Comparison of ENCODE assay signal across 1 cellular context in the genomic region with DNA sequence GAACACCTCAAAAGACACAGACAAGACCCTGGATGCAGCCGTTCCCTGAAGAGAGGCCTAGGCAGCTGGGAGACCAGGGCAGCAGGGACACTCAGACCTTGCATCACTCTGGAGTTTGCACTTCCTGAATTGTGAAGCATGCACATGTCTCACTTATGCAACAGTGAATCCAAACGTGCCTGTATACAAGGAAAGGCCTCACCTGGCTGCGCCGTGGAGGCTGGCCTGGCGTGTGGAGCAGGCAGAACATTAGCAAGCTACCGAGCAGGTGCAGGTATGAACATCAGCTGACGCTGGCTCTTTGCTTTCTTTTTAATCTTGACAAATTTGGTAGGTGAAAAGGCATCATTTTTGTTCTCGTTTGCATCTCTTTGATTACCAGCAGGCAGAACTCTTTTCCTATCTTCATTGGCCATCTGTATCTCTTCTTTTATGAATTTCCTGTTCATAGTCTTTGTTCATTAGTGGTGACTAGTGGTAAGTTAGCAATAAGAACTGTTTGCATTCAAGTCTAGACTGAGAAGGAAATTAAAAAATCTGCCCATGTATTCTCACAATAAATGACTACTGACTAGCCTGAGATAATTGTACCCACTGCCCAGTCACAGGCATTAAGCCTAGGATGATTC.
A peak's percentile ranks its signal among the peaks of the same experiment; 100 is the strongest.
TF ChIP-seq lines count a peak whose summit lies in the region.

No MANE protein-coding gene starts in this region.

TF ChIP-seq in HepG2, 621 proteins besides CTCF, POLR2A, EP300 and RAD21 (continued from another document and continues in another):
- TF ChIP-seq, protein P1, sequence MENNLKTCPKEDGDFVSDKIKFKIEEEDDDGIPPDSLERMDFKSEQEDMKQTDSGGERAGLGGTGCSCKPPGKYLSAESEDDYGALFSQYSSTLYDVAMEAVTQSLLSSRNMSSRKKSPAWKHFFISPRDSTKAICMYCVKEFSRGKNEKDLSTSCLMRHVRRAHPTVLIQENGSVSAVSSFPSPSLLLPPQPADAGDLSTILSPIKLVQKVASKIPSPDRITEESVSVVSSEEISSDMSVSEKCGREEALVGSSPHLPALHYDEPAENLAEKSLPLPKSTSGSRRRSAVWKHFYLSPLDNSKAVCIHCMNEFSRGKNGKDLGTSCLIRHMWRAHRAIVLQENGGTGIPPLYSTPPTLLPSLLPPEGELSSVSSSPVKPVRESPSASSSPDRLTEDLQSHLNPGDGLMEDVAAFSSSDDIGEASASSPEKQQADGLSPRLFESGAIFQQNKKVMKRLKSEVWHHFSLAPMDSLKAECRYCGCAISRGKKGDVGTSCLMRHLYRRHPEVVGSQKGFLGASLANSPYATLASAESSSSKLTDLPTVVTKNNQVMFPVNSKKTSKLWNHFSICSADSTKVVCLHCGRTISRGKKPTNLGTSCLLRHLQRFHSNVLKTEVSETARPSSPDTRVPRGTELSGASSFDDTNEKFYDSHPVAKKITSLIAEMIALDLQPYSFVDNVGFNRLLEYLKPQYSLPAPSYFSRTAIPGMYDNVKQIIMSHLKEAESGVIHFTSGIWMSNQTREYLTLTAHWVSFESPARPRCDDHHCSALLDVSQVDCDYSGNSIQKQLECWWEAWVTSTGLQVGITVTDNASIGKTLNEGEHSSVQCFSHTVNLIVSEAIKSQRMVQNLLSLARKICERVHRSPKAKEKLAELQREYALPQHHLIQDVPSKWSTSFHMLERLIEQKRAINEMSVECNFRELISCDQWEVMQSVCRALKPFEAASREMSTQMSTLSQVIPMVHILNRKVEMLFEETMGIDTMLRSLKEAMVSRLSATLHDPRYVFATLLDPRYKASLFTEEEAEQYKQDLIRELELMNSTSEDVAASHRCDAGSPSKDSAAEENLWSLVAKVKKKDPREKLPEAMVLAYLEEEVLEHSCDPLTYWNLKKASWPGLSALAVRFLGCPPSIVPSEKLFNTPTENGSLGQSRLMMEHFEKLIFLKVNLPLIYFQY (CRISPR knock-in tag; IDR thresholded peaks at IDR 0.05; ENCODE audit: borderline replicate concordance): no peak
- peak; percentile 80 for TF ChIP-seq FOXO1 (CRISPR knock-in tag; IDR thresholded peaks at IDR 0.05)
- no peak for TF ChIP-seq NR2F6 (IDR thresholded peaks at IDR 0.05)
- TF ChIP-seq NR2F6 (CRISPR knock-in tag; IDR thresholded peaks at IDR 0.05): peak; percentile 66; the same call in 1 of the 2 replicates
- peak; percentile 47; the same call in 1 of the 2 replicates for TF ChIP-seq BRD4 (CRISPR knock-in tag; IDR thresholded peaks at IDR 0.05)
- TF ChIP-seq ZFP36L1 (CRISPR knock-in tag; IDR thresholded peaks at IDR 0.05): no peak
- peak; percentile 97 for TF ChIP-seq HNF4A (CRISPR knock-in tag; IDR thresholded peaks at IDR 0.05)
- TF ChIP-seq MYC (CRISPR knock-in tag; IDR thresholded peaks at IDR 0.05; ENCODE audit: borderline replicate concordance): peak; percentile 98
- TF ChIP-seq, protein P2, sequence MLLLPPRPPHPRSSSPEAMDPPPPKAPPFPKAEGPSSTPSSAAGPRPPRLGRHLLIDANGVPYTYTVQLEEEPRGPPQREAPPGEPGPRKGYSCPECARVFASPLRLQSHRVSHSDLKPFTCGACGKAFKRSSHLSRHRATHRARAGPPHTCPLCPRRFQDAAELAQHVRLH (CRISPR knock-in tag; IDR thresholded peaks at IDR 0.05; ENCODE audit: borderline replicate concordance, low read depth): no peak
- peak; percentile 55; the same call in 1 of the 2 replicates for TF ChIP-seq ZNF607 (CRISPR knock-in tag; IDR thresholded peaks at IDR 0.05; ENCODE audit: borderline replicate concordance)
- TF ChIP-seq, protein P3, sequence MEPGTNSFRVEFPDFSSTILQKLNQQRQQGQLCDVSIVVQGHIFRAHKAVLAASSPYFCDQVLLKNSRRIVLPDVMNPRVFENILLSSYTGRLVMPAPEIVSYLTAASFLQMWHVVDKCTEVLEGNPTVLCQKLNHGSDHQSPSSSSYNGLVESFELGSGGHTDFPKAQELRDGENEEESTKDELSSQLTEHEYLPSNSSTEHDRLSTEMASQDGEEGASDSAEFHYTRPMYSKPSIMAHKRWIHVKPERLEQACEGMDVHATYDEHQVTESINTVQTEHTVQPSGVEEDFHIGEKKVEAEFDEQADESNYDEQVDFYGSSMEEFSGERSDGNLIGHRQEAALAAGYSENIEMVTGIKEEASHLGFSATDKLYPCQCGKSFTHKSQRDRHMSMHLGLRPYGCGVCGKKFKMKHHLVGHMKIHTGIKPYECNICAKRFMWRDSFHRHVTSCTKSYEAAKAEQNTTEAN (CRISPR knock-in tag; conservative IDR thresholded peaks at IDR 0.05): peak; percentile 86
- TF ChIP-seq ZNF232 (CRISPR knock-in tag; IDR thresholded peaks at IDR 0.05; ENCODE audit: borderline replicate concordance): 0 out of 2 replicates have a peak, but pooled peaks have one; percentile 60
- TF ChIP-seq, protein P4, sequence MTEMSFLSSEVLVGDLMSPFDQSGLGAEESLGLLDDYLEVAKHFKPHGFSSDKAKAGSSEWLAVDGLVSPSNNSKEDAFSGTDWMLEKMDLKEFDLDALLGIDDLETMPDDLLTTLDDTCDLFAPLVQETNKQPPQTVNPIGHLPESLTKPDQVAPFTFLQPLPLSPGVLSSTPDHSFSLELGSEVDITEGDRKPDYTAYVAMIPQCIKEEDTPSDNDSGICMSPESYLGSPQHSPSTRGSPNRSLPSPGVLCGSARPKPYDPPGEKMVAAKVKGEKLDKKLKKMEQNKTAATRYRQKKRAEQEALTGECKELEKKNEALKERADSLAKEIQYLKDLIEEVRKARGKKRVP (CRISPR knock-in tag; IDR thresholded peaks at IDR 0.05): peak; percentile 7 to 98; a peak in 2 of 4 replicates
- peak; percentile 74 for TF ChIP-seq NFKB2 (CRISPR knock-in tag; IDR thresholded peaks at IDR 0.05; ENCODE audit: borderline replicate concordance)
- TF ChIP-seq SOX5 (CRISPR knock-in tag; IDR thresholded peaks at IDR 0.05; ENCODE audit: borderline replicate concordance): peak; percentile 86
- TF ChIP-seq, protein P5, sequence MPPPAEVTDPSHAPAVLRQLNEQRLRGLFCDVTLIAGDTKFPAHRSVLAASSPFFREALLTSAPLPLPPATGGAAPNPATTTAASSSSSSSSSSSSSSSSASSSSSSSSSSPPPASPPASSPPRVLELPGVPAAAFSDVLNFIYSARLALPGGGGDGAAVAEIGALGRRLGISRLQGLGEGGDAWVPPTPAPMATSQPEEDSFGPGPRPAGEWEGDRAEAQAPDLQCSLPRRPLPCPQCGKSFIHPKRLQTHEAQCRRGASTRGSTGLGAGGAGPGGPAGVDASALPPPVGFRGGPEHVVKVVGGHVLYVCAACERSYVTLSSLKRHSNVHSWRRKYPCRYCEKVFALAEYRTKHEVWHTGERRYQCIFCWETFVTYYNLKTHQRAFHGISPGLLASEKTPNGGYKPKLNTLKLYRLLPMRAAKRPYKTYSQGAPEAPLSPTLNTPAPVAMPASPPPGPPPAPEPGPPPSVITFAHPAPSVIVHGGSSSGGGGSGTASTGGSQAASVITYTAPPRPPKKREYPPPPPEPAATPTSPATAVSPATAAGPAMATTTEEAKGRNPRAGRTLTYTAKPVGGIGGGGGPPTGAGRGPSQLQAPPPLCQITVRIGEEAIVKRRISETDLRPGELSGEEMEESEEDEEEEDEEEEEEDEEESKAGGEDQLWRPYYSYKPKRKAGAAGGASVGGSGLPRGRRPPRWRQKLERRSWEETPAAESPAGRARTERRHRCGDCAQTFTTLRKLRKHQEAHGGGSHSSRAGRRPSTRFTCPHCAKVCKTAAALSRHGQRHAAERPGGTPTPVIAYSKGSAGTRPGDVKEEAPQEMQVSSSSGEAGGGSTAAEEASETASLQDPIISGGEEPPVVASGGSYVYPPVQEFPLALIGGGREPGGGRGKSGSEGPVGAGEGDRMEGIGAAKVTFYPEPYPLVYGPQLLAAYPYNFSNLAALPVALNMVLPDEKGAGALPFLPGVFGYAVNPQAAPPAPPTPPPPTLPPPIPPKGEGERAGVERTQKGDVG (CRISPR knock-in tag; IDR thresholded peaks at IDR 0.05; ENCODE audit: borderline replicate concordance): no peak
- peak; percentile 82 for TF ChIP-seq ZNF264 (CRISPR knock-in tag; IDR thresholded peaks at IDR 0.05)
- TF ChIP-seq SMAD3 (CRISPR knock-in tag; IDR thresholded peaks at IDR 0.05): peak; percentile 84
- no peak for TF ChIP-seq KDM5A (IDR thresholded peaks at IDR 0.05; ENCODE audit: borderline replicate concordance, low read length)
- TF ChIP-seq KLF6 (CRISPR knock-in tag; IDR thresholded peaks at IDR 0.05): peak; percentile 42; the same call in 1 of the 2 replicates
- TF ChIP-seq, protein P6, sequence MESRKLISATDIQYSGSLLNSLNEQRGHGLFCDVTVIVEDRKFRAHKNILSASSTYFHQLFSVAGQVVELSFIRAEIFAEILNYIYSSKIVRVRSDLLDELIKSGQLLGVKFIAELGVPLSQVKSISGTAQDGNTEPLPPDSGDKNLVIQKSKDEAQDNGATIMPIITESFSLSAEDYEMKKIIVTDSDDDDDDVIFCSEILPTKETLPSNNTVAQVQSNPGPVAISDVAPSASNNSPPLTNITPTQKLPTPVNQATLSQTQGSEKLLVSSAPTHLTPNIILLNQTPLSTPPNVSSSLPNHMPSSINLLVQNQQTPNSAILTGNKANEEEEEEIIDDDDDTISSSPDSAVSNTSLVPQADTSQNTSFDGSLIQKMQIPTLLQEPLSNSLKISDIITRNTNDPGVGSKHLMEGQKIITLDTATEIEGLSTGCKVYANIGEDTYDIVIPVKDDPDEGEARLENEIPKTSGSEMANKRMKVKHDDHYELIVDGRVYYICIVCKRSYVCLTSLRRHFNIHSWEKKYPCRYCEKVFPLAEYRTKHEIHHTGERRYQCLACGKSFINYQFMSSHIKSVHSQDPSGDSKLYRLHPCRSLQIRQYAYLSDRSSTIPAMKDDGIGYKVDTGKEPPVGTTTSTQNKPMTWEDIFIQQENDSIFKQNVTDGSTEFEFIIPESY (CRISPR knock-in tag; IDR thresholded peaks at IDR 0.05): peak; percentile 73
- TF ChIP-seq NFYC (CRISPR knock-in tag; IDR thresholded peaks at IDR 0.05): peak; percentile 23; the same call in 1 of the 2 replicates
- no peak for TF ChIP-seq STAG1 (CRISPR knock-in tag; IDR thresholded peaks at IDR 0.05)
- TF ChIP-seq ZNF501 (CRISPR knock-in tag; IDR thresholded peaks at IDR 0.05): peak; percentile 38; the same call in 1 of the 2 replicates
- TF ChIP-seq ZNF543 (CRISPR knock-in tag; IDR thresholded peaks at IDR 0.05): 0 out of 2 replicates have a peak, but pooled peaks have one; percentile 50
- 0 out of 2 replicates have a peak, but pooled peaks have one; percentile 40 for TF ChIP-seq ZNF83 (CRISPR knock-in tag; IDR thresholded peaks at IDR 0.05; ENCODE audit: borderline replicate concordance)
- peak; percentile 82 for TF ChIP-seq HNF4G (IDR thresholded peaks at IDR 0.05; ENCODE audit: borderline replicate concordance, low read depth, low read length)
- TF ChIP-seq HNF4G (CRISPR knock-in tag; IDR thresholded peaks at IDR 0.05; ENCODE audit: borderline replicate concordance, low read depth): peak; percentile 84
- TF ChIP-seq, protein P7, sequence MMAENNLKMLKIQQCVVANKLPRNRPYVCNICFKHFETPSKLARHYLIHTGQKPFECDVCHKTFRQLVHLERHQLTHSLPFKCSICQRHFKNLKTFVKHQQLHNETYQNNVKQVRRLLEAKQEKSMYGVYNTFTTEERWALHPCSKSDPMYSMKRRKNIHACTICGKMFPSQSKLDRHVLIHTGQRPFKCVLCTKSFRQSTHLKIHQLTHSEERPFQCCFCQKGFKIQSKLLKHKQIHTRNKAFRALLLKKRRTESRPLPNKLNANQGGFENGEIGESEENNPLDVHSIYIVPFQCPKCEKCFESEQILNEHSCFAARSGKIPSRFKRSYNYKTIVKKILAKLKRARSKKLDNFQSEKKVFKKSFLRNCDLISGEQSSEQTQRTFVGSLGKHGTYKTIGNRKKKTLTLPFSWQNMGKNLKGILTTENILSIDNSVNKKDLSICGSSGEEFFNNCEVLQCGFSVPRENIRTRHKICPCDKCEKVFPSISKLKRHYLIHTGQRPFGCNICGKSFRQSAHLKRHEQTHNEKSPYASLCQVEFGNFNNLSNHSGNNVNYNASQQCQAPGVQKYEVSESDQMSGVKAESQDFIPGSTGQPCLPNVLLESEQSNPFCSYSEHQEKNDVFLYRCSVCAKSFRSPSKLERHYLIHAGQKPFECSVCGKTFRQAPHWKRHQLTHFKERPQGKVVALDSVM (CRISPR knock-in tag; IDR thresholded peaks at IDR 0.05): peak; percentile 78
- 0 out of 2 replicates have a peak, but pooled peaks have one; percentile 13 for TF ChIP-seq KDM1A (CRISPR knock-in tag; IDR thresholded peaks at IDR 0.05)
- TF ChIP-seq ZMYM2 (CRISPR knock-in tag; IDR thresholded peaks at IDR 0.05): 0 out of 2 replicates have a peak, but pooled peaks have one; percentile 41
- peak; percentile 56; the same call in 1 of the 2 replicates for TF ChIP-seq ESRRA (CRISPR knock-in tag; IDR thresholded peaks at IDR 0.05; ENCODE audit: low read depth)
- TF ChIP-seq MBD4 (IDR thresholded peaks at IDR 0.05; ENCODE audit: borderline replicate concordance, low read length): no peak
- TF ChIP-seq, protein P8, sequence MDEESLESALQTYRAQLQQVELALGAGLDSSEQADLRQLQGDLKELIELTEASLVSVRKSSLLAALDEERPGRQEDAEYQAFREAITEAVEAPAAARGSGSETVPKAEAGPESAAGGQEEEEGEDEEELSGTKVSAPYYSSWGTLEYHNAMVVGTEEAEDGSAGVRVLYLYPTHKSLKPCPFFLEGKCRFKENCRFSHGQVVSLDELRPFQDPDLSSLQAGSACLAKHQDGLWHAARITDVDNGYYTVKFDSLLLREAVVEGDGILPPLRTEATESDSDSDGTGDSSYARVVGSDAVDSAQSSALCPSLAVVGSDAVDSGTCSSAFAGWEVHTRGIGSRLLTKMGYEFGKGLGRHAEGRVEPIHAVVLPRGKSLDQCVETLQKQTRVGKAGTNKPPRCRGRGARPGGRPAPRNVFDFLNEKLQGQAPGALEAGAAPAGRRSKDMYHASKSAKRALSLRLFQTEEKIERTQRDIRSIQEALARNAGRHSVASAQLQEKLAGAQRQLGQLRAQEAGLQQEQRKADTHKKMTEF (CRISPR knock-in tag; IDR thresholded peaks at IDR 0.05): peak; percentile 73
- TF ChIP-seq RFX3 (CRISPR knock-in tag; IDR thresholded peaks at IDR 0.05): no peak
- TF ChIP-seq MED1 (CRISPR knock-in tag; IDR thresholded peaks at IDR 0.05): peak; percentile 94
- TF ChIP-seq, protein P9, sequence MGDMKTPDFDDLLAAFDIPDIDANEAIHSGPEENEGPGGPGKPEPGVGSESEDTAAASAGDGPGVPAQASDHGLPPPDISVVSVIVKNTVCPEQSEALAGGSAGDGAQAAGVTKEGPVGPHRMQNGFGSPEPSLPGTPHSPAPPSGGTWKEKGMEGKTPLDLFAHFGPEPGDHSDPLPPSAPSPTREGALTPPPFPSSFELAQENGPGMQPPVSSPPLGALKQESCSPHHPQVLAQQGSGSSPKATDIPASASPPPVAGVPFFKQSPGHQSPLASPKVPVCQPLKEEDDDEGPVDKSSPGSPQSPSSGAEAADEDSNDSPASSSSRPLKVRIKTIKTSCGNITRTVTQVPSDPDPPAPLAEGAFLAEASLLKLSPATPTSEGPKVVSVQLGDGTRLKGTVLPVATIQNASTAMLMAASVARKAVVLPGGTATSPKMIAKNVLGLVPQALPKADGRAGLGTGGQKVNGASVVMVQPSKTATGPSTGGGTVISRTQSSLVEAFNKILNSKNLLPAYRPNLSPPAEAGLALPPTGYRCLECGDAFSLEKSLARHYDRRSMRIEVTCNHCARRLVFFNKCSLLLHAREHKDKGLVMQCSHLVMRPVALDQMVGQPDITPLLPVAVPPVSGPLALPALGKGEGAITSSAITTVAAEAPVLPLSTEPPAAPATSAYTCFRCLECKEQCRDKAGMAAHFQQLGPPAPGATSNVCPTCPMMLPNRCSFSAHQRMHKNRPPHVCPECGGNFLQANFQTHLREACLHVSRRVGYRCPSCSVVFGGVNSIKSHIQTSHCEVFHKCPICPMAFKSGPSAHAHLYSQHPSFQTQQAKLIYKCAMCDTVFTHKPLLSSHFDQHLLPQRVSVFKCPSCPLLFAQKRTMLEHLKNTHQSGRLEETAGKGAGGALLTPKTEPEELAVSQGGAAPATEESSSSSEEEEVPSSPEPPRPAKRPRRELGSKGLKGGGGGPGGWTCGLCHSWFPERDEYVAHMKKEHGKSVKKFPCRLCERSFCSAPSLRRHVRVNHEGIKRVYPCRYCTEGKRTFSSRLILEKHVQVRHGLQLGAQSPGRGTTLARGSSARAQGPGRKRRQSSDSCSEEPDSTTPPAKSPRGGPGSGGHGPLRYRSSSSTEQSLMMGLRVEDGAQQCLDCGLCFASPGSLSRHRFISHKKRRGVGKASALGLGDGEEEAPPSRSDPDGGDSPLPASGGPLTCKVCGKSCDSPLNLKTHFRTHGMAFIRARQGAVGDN (CRISPR knock-in tag; IDR thresholded peaks at IDR 0.05): peak; percentile 91
